8 cellular contexts compared by ENCODE assay signal in the genomic region with DNA sequence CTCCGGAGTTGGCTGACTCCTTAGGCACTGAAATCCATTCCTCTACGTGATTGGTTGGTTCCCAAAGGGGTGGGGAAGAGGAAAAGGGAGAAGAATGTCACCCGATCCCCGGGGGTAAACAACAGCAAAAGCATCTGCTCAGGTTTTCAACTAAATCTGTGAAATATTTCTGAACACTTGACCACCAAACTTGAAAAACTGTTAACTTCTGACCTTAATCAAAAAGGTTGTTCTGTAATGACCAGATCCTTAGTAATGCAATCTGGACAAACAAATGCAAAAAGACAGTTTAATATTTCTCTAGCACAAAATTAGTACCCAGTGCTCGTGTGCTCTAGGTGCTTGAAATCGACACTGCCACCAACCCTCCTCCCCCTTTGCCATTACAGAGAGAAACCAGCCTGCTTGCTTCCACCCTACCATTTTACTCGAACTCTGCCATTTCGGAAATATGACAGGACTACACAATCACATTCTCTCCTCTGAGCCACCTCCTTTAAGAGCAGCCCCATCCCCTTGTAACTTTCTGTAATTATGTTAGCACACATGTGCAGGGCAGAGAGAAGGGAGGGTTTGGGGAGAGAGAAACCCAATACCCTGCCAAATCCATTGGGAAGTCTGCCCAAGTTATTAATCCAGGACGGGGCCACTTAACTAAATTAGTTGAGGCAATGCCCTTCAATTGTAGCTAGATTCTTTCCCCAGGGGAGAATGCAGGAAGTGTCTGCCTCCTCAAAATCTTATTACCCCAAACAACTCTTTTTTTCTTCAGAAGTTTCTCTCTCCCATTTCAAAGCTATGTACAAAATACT.
DNase-seq lines count a peak whose midpoint lies in the region; ATAC-seq and TF ChIP-seq lines count a peak whose summit lies in the region.

No MANE protein-coding gene starts in this region.

- H3K4me2 ChIP-seq in neuronal stem cell (ENCODE audit: insufficient read depth, low read length, poor library complexity, severe bottlenecking) = peak overlapping the region; percentile 73

- no peak overlapping the region for H2BK120ac ChIP-seq in neuronal stem cell (ENCODE audit: low read depth, low read length)

- H3K23ac ChIP-seq in neuronal stem cell (ENCODE audit: low read depth, low read length, poor library complexity) = no peak overlapping the region

- H4K91ac ChIP-seq in neuronal stem cell (ENCODE audit: low read depth, low read length, poor library complexity) = no peak overlapping the region

- no peaks in the 10 kb centered on the region for H3K9me3 Mint-ChIP-seq in activated T-helper 1 cell treated with anti-CD3 and anti-CD28 coated beads, Interleukin-12 subunit alpha, Interleukin-12 subunit beta, Interleukin-2, Interleukin-4 antibody, amounts not matched to agents 30 ng/mL and 10 ng/mL and 1 ng/mL, durations not matched to agents 14 hours and 24 hours and 36 hours

- no peaks in the 10 kb centered on the region for H3K27me3 ChIP-seq in gastroesophageal sphincter
- H3K27me3 ChIP-seq in neuronal stem cell (ENCODE audit: control insufficient read depth in 3 of 3, insufficient read depth in 3 of 3, low read depth in 1 of 3, low read length in 3 of 3) = no peaks in the 10 kb centered on the region

- H3K27ac Mint-ChIP-seq in activated T-helper 1 cell treated with anti-CD3 and anti-CD28 coated beads, Interleukin-12 subunit alpha, Interleukin-12 subunit beta, Interleukin-2, Interleukin-4 antibody, amounts not matched to agents 30 ng/mL and 10 ng/mL and 1 ng/mL, durations not matched to agents 14 hours and 24 hours and 36 hours = no peak overlapping the region
- H3K27ac Mint-ChIP-seq in T-helper 17 cell = no peak overlapping the region

- peaks cover 16% of the 10 kb centered on the region for H3K4me1 Mint-ChIP-seq in activated T-helper 1 cell treated with anti-CD3 and anti-CD28 coated beads, Interleukin-12 subunit alpha, Interleukin-12 subunit beta, Interleukin-2, Interleukin-4 antibody, amounts not matched to agents 30 ng/mL and 10 ng/mL and 1 ng/mL, durations not matched to agents 14 hours and 24 hours and 36 hours (ENCODE audit: low read depth)
- peaks cover 5% of the 10 kb centered on the region for H3K4me1 Mint-ChIP-seq in T-helper 17 cell

- no peaks in the 10 kb centered on the region for H3K36me3 ChIP-seq in gastroesophageal sphincter
- no peaks in the 10 kb centered on the region for H3K36me3 ChIP-seq in neuronal stem cell (replicated peaks in 1 of 2; ENCODE audit: control insufficient read depth in 2 of 2, insufficient read depth in 2 of 2, low read length in 2 of 2)

- no peak overlapping the region for H4K8ac ChIP-seq in neuronal stem cell (ENCODE audit: low read depth, low read length)

- peak overlapping the region; percentile 30 for H3K18ac ChIP-seq in neuronal stem cell (ENCODE audit: low read length)

- H3K4me1 ChIP-seq in gastroesophageal sphincter (peaks cover 29 to 97% (median 41%) of the 10 kb centered on the region in 3 donors), neuronal stem cell (ENCODE audit: control insufficient read depth in 2 of 2, insufficient read depth in 1 of 2, low read depth in 1 of 2, low read length in 2 of 2) (peaks cover 19 to 40% of the 10 kb centered on the region in 2 donors)

- no peak overlapping the region for H3K4ac ChIP-seq in neuronal stem cell (ENCODE audit: low read length)

- no peak for TF ChIP-seq EP300 in gastroesophageal sphincter (IDR thresholded peaks at IDR 0.05)

- H3K9me3 ChIP-seq in gastroesophageal sphincter (no peaks in the 10 kb centered on the region), neuronal stem cell (replicated peaks in 1 of 2; ENCODE audit: control insufficient read depth in 2 of 2, insufficient read depth in 1 of 2, low read depth in 1 of 2, low read length in 2 of 2) (no peaks in the 10 kb centered on the region), T-helper 17 cell (ENCODE audit: control insufficient read depth, low read length, poor library complexity, severe bottlenecking) (no peaks in the 10 kb centered on the region)

- no peak overlapping the region for H2BK15ac ChIP-seq in neuronal stem cell (ENCODE audit: low read length)

- H2BK5ac ChIP-seq in neuronal stem cell (ENCODE audit: low read length) = no peak overlapping the region

- H3K36me3 Mint-ChIP-seq in activated T-helper 1 cell treated with anti-CD3 and anti-CD28 coated beads, Interleukin-12 subunit alpha, Interleukin-12 subunit beta, Interleukin-2, Interleukin-4 antibody, amounts not matched to agents 30 ng/mL and 10 ng/mL and 1 ng/mL, durations not matched to agents 14 hours and 24 hours and 36 hours (ENCODE audit: low read depth) = no peaks in the 10 kb centered on the region
- H3K36me3 Mint-ChIP-seq in T-helper 17 cell (ENCODE audit: low read depth) = no peaks in the 10 kb centered on the region

- no peak for TF ChIP-seq CTCF in gastroesophageal sphincter (IDR thresholded peaks at IDR 0.05)

- H3K27ac ChIP-seq in gastroesophageal sphincter = peak overlapping the region; percentile 79 to 98 (median 83)
- H3K27ac ChIP-seq in neuronal stem cell (replicated peaks; ENCODE audit: low read length) = peak overlapping the region; percentile 91

- no peak overlapping the region for H2BK12ac ChIP-seq in neuronal stem cell (ENCODE audit: low read length)

- peak overlapping the region; percentile 53 for H2AFZ ChIP-seq in neuronal stem cell (ENCODE audit: low read length)

- intact Hi-C loops in activated T-helper 1 cell treated with anti-CD3 and anti-CD28 coated beads, Interleukin-12 subunit alpha, Interleukin-12 subunit beta, Interleukin-2, Interleukin-4 antibody, amounts not matched to agents 30 ng/mL and 10 ng/mL and 1 ng/mL, durations not matched to agents 14 hours and 24 hours and 36 hours (cut with micrococcal nuclease) = no loop called here

- DNase-seq in GM03348 (ENCODE audit: low spot score) (peak; percentile 87), NCI-H2081 (lab: John Stamatoyannopoulos, UW) (peak; percentile 78 to 85), neuronal stem cell (ENCODE audit: low spot score) (peak; percentile 87), T-helper 17 cell (no peak)
- no peak for DNase-seq in activated T-helper 1 cell treated with anti-CD3 and anti-CD28 coated beads, Interleukin-12 subunit alpha, Interleukin-12 subunit beta, Interleukin-2, Interleukin-4 antibody, amounts not matched to agents 30 ng/mL and 10 ng/mL and 1 ng/mL, durations not matched to agents 14 hours and 24 hours and 36 hours (ENCODE audit: low spot score)

- H2AK5ac ChIP-seq in neuronal stem cell (ENCODE audit: low read depth, low read length) = no peak overlapping the region

- peaks cover 4% of the 10 kb centered on the region for H3K79me1 ChIP-seq in neuronal stem cell (ENCODE audit: low read depth, low read length)

- peak; percentile 93 for ATAC-seq in gastroesophageal sphincter
- no peak for ATAC-seq in HG03025 (IDR thresholded peaks at IDR 0.05; ENCODE audit: low FRiP score, unreplicated experiment)
- ATAC-seq in activated CD4-positive, CD25-positive, alpha-beta regulatory T cell treated with anti-CD3 and anti-CD28 coated beads, Interleukin-2, amount 50 U/mL, for 24 hours = no peak
- no peak for ATAC-seq in T-helper 17 cell

- peak overlapping the region; percentile 16 for H3K4me3 Mint-ChIP-seq in activated T-helper 1 cell treated with anti-CD3 and anti-CD28 coated beads, Interleukin-12 subunit alpha, Interleukin-12 subunit beta, Interleukin-2, Interleukin-4 antibody, amounts not matched to agents 30 ng/mL and 10 ng/mL and 1 ng/mL, durations not matched to agents 14 hours and 24 hours and 36 hours
- H3K4me3 Mint-ChIP-seq in T-helper 17 cell = no peak overlapping the region

- no peak overlapping the region for H3K9ac ChIP-seq in neuronal stem cell (ENCODE audit: low read depth, low read length, poor library complexity)

- H3K27me3 Mint-ChIP-seq in activated T-helper 1 cell treated with anti-CD3 and anti-CD28 coated beads, Interleukin-12 subunit alpha, Interleukin-12 subunit beta, Interleukin-2, Interleukin-4 antibody, amounts not matched to agents 30 ng/mL and 10 ng/mL and 1 ng/mL, durations not matched to agents 14 hours and 24 hours and 36 hours (ENCODE audit: insufficient read depth) = peaks cover 3% of the 10 kb centered on the region
- H3K27me3 Mint-ChIP-seq in T-helper 17 cell = peaks cover 29% of the 10 kb centered on the region

- WGBS in gastroesophageal sphincter (ENCODE audit: low coverage in 1 of 2), 2 donors = 1 to 2% methylated on average over 9 of the region's 9 CpGs
- WGBS in neuronal stem cell (ENCODE audit: extremely low coverage in 2 of 2, insufficient read length in 2 of 2, insufficient replicate concordance in 1 of 2), 2 donors = no CpG with 5 or more reads among the region's 9 CpGs

- no peak for TF ChIP-seq POLR2A in gastroesophageal sphincter (IDR thresholded peaks at IDR 0.05)

- no peak overlapping the region for H3K14ac ChIP-seq in neuronal stem cell (ENCODE audit: low read length)

- H3K4me3 ChIP-seq in gastroesophageal sphincter (peak overlapping the region; percentile 46 to 90), neuronal stem cell (ENCODE audit: low read length in 2 of 2) (peak overlapping the region; percentile 42 to 70)

Comparison
In these comparisons a context has a peak if more than half of its experiments do, and no peak if none do; other contexts are left out.
1. DNase-seq: peak in GM03348 (single experiment), NCI-H2081 (2 of 2) and neuronal stem cell (single experiment); none in activated T-helper 1 cell treated with anti-CD3 and anti-CD28 coated beads, Interleukin-12 subunit alpha, Interleukin-12 subunit beta, Interleukin-2, Interleukin-4 antibody, amounts not matched to agents 30 ng/mL and 10 ng/mL and 1 ng/mL, durations not matched to agents 14 hours and 24 hours and 36 hours (single experiment) and T-helper 17 cell (0 of 3).